ENCODE assay signal across 21 cellular contexts in the genomic region with DNA sequence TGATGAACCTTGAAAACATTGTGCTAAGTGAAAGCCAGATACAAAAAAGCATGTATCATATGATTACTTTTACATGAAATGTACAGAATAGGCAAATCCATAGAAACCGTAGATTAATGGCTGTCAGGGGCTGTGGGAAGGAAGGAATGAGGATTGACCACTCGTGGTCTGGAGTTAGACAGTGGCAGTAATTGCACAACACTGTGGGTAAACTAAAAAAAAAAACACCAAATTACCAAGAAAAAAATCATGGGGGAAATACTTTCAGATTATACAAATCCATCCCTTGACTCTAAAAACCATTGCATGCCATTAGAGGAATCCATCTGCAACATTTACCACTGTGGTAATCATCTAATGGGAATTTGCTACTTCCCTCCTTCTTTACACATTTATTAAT.
DNase-seq lines count a peak whose midpoint lies in the region; ATAC-seq and TF ChIP-seq lines count a peak whose summit lies in the region.
"Had no signal": no experiment of that assay in that cellular context is flagged by ENCODE, and none has a peak within 500 bp of the region (broad histone marks: within the 10 kb centered on the region; RNA-seq: fewer than 3 reads in every experiment).

No MANE protein-coding gene starts in this region.

- H3K4me3 ChIP-seq in AG10803 (ENCODE audit: low read length) (no peak overlapping the region), lower lobe of right lung (no peak overlapping the region)
- H3K4me3 ChIP-seq: GM23338, Peyer's patch, suprapubic skin, uterus had no signal

- H3K9me3 ChIP-seq in lower lobe of right lung, result no peaks in the 10 kb centered on the region
- H3K9me3 ChIP-seq: Peyer's patch, suprapubic skin, uterus had no signal

- no peak overlapping the region for H3K27ac ChIP-seq in lower lobe of right lung
- H3K27ac ChIP-seq: Peyer's patch, suprapubic skin, uterus had no signal

- intact Hi-C loops in lower lobe of right lung (cut with DNase I), result no loop called here

- peak; percentile 89 for DNase-seq in AG10803 (ENCODE audit: low read depth)
- peak; percentile 40 for DNase-seq in M059J (ENCODE audit: low read depth)
- DNase-seq in astrocyte of the hippocampus (ENCODE audit: low read depth, low spot score), result peak; percentile 69
- DNase-seq in hepatic stellate cell (ENCODE audit: low spot score), result peak; percentile 13
- no peak for DNase-seq in lower lobe of right lung
- no peak for DNase-seq in stimulated activated naive CD8-positive, alpha-beta T cell treated with anti-CD3 and anti-CD28 coated beads, Interleukin-15, Interleukin-2, amounts not matched to agents 100 U/mL and 50 U/mL, for 24 hours
- DNase-seq: ACHN; activated T-cell treated with anti-CD3 and anti-CD28 coated beads, Interleukin-2, amount 50 U/mL, for 72 hours; DMS79; NCI-H146; NCI-H2171 treated with DMSO at 0.1 percent for 48 hours; Peyer's patch; T1000; uterus had no signal

- ATAC-seq in lower lobe of right lung (no peak), GM18909 (IDR thresholded peaks at IDR 0.05; ENCODE audit: poor library complexity, unreplicated experiment) (no peak), GM21825 (IDR thresholded peaks at IDR 0.05; ENCODE audit: unreplicated experiment) (no peak)
- no peak for ATAC-seq in stimulated activated naive CD8-positive, alpha-beta T cell treated with anti-CD3 and anti-CD28 coated beads, Interleukin-15, Interleukin-2, amounts not matched to agents 100 U/mL and 50 U/mL, for 24 hours
- ATAC-seq: activated CD4-positive, CD25-positive, alpha-beta regulatory T cell treated with anti-CD3 and anti-CD28 coated beads, Interleukin-2, amount 50 U/mL, for 24 hours; activated naive CD4-positive, alpha-beta T cell treated with anti-CD3 and anti-CD28 coated beads, Interleukin-2, amount 50 U/mL, for 72 hours; activated T-cell treated with anti-CD3 and anti-CD28 coated beads, Interleukin-2, amount 50 U/mL, for 72 hours; GM23338; SK-N-SH treated with all-trans-retinoic acid at 6 μM for 48 hours had no signal

- no peaks in the 10 kb centered on the region for H3K27me3 ChIP-seq in lower lobe of right lung (ENCODE audit: low read depth)
- H3K27me3 ChIP-seq: Peyer's patch, suprapubic skin, uterus had no signal

- H3K36me3 ChIP-seq in lower lobe of right lung, result no peaks in the 10 kb centered on the region
- H3K36me3 ChIP-seq: Peyer's patch, suprapubic skin, uterus had no signal

- peaks cover 22% of the 10 kb centered on the region for H3K4me1 ChIP-seq in lower lobe of right lung
- H3K4me1 ChIP-seq: uterus had no signal

- TF ChIP-seq CTCF in AG10803 (conservative IDR thresholded peaks at IDR 0.05; ENCODE audit: low read length) (no peak), lower lobe of right lung (IDR thresholded peaks at IDR 0.05) (no peak)

Comparison
In these comparisons a context has a peak if more than half of its experiments do, and no peak if none do; other contexts are left out.
1. DNase-seq: peak in AG10803 (single experiment), M059J (single experiment), astrocyte of the hippocampus (single experiment) and hepatic stellate cell (single experiment); none in lower lobe of right lung (single experiment) and stimulated activated naive CD8-positive, alpha-beta T cell treated with anti-CD3 and anti-CD28 coated beads, Interleukin-15, Interleukin-2, amounts not matched to agents 100 U/mL and 50 U/mL, for 24 hours (single experiment).